In the genomic region with DNA sequence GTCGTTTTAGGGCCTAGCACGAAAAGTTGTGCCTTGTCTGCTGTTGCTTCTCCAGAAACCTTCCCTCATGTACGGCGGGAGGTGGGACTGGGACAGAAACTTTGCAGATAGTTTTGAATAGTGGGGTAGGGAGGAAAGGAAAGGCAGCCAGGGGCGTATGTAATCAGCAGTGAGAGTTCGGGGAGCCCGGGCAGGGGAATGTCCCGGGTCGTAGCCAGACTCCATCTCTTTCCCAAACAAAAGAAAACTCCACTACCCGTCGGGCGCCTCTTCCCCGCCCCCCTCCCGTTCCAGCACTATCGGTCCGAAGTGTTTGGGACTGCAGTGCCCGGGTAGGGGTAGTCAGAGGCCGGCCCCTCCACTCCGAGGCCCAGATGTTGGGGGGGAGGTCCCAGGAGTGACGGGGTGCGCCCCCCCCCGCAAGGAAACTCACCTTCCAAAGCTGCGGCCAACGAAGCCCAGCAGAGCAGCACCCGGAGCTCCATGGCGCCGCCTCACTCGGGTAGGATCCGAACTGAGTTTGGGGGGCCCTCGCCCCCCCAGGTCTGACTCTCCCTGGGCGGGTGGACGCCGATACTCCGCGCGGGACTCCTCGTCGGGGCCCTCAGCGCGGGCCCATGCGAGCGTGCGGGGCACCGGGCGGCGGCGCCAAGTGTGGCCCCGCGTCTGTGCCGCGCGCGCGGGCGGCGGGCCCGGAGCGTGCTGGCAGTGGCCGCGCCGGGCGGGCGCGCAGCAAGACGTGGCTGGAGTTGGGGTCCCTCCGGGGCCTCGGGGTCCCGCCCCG, we compare ENCODE assay signal across 8 cellular contexts. TPM values are rescaled to one million over a fixed set of nuclear protein-coding genes. Genes with fewer than 3 reads are reported as not detected.
DNase-seq lines count a peak whose midpoint lies in the region; ATAC-seq and TF ChIP-seq lines count a peak whose summit lies in the region.

No MANE protein-coding gene starts in this region.

- peak overlapping the region; percentile 99 for H3K23ac ChIP-seq in IMR-90 (ENCODE audit: low read depth, low read length)

- peak overlapping the region; percentile 70; the same call in 1 of the 2 replicates for H2AK5ac ChIP-seq in IMR-90 (ENCODE audit: low read depth, low read length)

- H4K91ac ChIP-seq in IMR-90 (ENCODE audit: insufficient read depth, low read depth, low read length) = peak overlapping the region; percentile 34; the same call in 1 of the 2 replicates

- peaks cover 30% of the 10 kb centered on the region for H4K20me1 ChIP-seq in IMR-90 (ENCODE audit: insufficient read depth, low read length)

- WGBS in IMR-90 (ENCODE audit: extremely low coverage in 2 of 2, insufficient read length in 1 of 2), 2 experiments = 1% methylated on average over 19 of the region's 69 CpGs; no CpG with 5 or more reads in 1 of the 2 experiments
- 0 to 1% methylated on average over 39 to 50 of the region's 69 CpGs for whole genome bisulfite sequencing in mesodermal cell (ENCODE audit: insufficient coverage in 2 of 2), 2 experiments

- peak overlapping the region; percentile 40 for H2BK5ac ChIP-seq in IMR-90 (ENCODE audit: low read depth, low read length, poor library complexity, severe bottlenecking)

- no peak for TF ChIP-seq CTCF in IMR-90 (conservative IDR thresholded peaks at IDR 0.05; ENCODE audit: low read depth, low read length)
- TF ChIP-seq CTCF in colonic mucosa (IDR thresholded peaks at IDR 0.05) = no peak

- ATAC-seq in IMR-90 (ENCODE audit: low read depth) = peak; percentile 27
- no peak for ATAC-seq in GM19467 (IDR thresholded peaks at IDR 0.05; ENCODE audit: unreplicated experiment)
- ATAC-seq in GM18858 (IDR thresholded peaks at IDR 0.05; ENCODE audit: unreplicated experiment) = no peak

- no peak overlapping the region for H2BK15ac ChIP-seq in IMR-90 (ENCODE audit: low read depth, low read length)

- H3K4me1 ChIP-seq in IMR-90 (ENCODE audit: control insufficient read depth, insufficient read depth, low read length) (peaks cover 9% of the 10 kb centered on the region), colonic mucosa (no peaks in the 10 kb centered on the region), mesodermal cell (ENCODE audit: control insufficient read depth, insufficient read depth, low read length, poor library complexity, severe bottlenecking) (peaks cover 13% of the 10 kb centered on the region)

- H2AFZ ChIP-seq in IMR-90 (replicated peaks; ENCODE audit: low read length, poor library complexity) = peak overlapping the region; percentile 99

- peak overlapping the region; percentile 97 for H3K4me2 ChIP-seq in IMR-90 (ENCODE audit: low read depth, low read length)

- CTCF ChIA-PET in IMR-90 (lab: Yijun Ruan, JAX) = interaction anchor here (0.5 to 2.0 kb wide), 7 partner anchors 21 to 285 kb away, joined by 3 to 6 read pairs (median 4); partner anchors contain the start of gene POP7

- in situ Hi-C loops in ACHN (cut with HindIII; ENCODE audit: low pct_ligation_motif_present, low pct_unique_long_range_greater_than_20kb, low sequenced_read_pairs) (loop anchor here (25.0 kb wide), 1 partner anchor 114 kb away; the partner anchor contains the start of genes EPO and POP7), IMR-90 (cut with MboI; ENCODE audit: low sequenced_read_pairs) (loop anchor here (10.0 kb wide), 1 partner anchor 122 kb away; the partner anchor contains the start of gene POP7)

- H3K79me1 ChIP-seq in IMR-90 (ENCODE audit: low read depth in 1 of 2, low read length in 2 of 2) = peaks cover 7 to 45% of the 10 kb centered on the region in 2 experiments; a peak in 3 of 4 replicates

- dilution Hi-C loops in IMR-90 (cut with HindIII; ENCODE audit: low sequenced_read_pairs, unreplicated experiment) = no loop called here

- POLR2A ChIA-PET in IMR-90 (lab: Charles Lee; ENCODE audit: unreplicated experiment) = interaction anchor here (0.6 to 0.7 kb wide), 3 partner anchors 83 to 649 kb away, joined by 3 to 7 read pairs (median 7); partner anchors contain the start of gene GPC2

- H3K9me1 ChIP-seq in IMR-90 (ENCODE audit: insufficient read depth, low read length) = no peaks in the 10 kb centered on the region

- H3K27ac ChIP-seq in IMR-90 (ENCODE audit: insufficient read depth, low read length) = peak overlapping the region; percentile 58
- peak overlapping the region; percentile 60 for H3K27ac ChIP-seq in colonic mucosa
- peak overlapping the region; percentile 91 for H3K27ac ChIP-seq in mesodermal cell (ENCODE audit: low read depth, low read length, severe bottlenecking)

- intact Hi-C loops in IMR-90 (cut with micrococcal nuclease) (loop anchor here (1.0 kb wide), 1 partner anchor 121 kb away; no protein-coding TSS in a partner anchor), colonic mucosa (cut with DNase I) (no loop called here)

- TSS peak; percentile 84 for BruUV-seq in IMR-90 (replicated peaks; lab: Mats Ljungman, UMichigan)

- TF ChIP-seq POLR2A in IMR-90 (IDR thresholded peaks at IDR 0.05; ENCODE audit: low read depth, low read length) = no peak

- H3K27me3 ChIP-seq in IMR-90 (ENCODE audit: control insufficient read depth, insufficient read depth, low read length) = no peaks in the 10 kb centered on the region
- H3K27me3 ChIP-seq in colonic mucosa = no peaks in the 10 kb centered on the region

- no peak for TF ChIP-seq RAD21 in IMR-90 (IDR thresholded peaks at IDR 0.05; ENCODE audit: low read length)

- H3K4me3 ChIP-seq in IMR-90 (ENCODE audit: insufficient read depth, low read depth, low read length) = peak overlapping the region; percentile 83
- H3K4me3 ChIP-seq in colonic mucosa = peak overlapping the region; percentile 58
- H3K4me3 ChIP-seq in mesodermal cell (ENCODE audit: extremely low read depth, insufficient read depth, low read length, poor library complexity, severe bottlenecking) = peak overlapping the region; percentile 96

- H2AK9ac ChIP-seq in IMR-90 (replicated peaks; ENCODE audit: low read depth, low read length, poor library complexity) = peak overlapping the region; percentile 98

- peak overlapping the region; percentile 62 for H3K56ac ChIP-seq in IMR-90 (ENCODE audit: extremely low read depth, insufficient read depth, low read length)

- peak overlapping the region; percentile 89 for H3K14ac ChIP-seq in IMR-90 (replicated peaks; ENCODE audit: low read depth, low read length)

- H2BK120ac ChIP-seq in IMR-90 (ENCODE audit: low read depth, low read length) = peak overlapping the region; percentile 13; the same call in 1 of the 2 replicates

- H3K18ac ChIP-seq in IMR-90 (ENCODE audit: low read depth, low read length) = no peak overlapping the region; the same call in 1 of the 2 replicates

- peak overlapping the region; percentile 69 for H3K4ac ChIP-seq in IMR-90 (ENCODE audit: low read depth, low read length)

- H4K8ac ChIP-seq in IMR-90 (ENCODE audit: low read depth in 2 of 2, low read length in 2 of 2) = peak overlapping the region; percentile 21 to 23; a peak in 1 of 4 replicates

- H4K5ac ChIP-seq in IMR-90 (ENCODE audit: low read depth, low read length) = peak overlapping the region; percentile 25

- DNase-seq in ACHN (peak; percentile 15), IMR-90 (no peak), colonic mucosa (no peak), SKM-1 (lab: John Stamatoyannopoulos, UW; ENCODE audit: unreplicated experiment) (no peak)
- DNase-seq in activated CD4-positive, alpha-beta T cell treated with anti-CD3 and anti-CD28 coated beads, Interleukin-2, amount 50 U/mL, for 4 hours = no peak

- H3K9me3 ChIP-seq in IMR-90 (ENCODE audit: control insufficient read depth, insufficient read depth, low read length) (no peaks in the 10 kb centered on the region), colonic mucosa (no peaks in the 10 kb centered on the region), mesodermal cell (ENCODE audit: control insufficient read depth, low read length) (no peaks in the 10 kb centered on the region)

- H3K36me3 ChIP-seq in IMR-90 (ENCODE audit: control insufficient read depth, insufficient read depth, low read length) (peaks cover 21% of the 10 kb centered on the region), colonic mucosa (no peaks in the 10 kb centered on the region), mesodermal cell (ENCODE audit: control insufficient read depth, insufficient read depth, low read length) (peaks cover 41% of the 10 kb centered on the region)

- no peak overlapping the region for H2BK20ac ChIP-seq in IMR-90 (ENCODE audit: low read depth, low read length)

- H3K9ac ChIP-seq in IMR-90 (ENCODE audit: low read depth, low read length) (peak overlapping the region; percentile 72), colonic mucosa (ENCODE audit: low read depth in 2 of 2, low read length in 2 of 2) (peak overlapping the region; percentile 64 to 80)

TF ChIP-seq in IMR-90, 13 proteins besides CTCF, POLR2A, EP300 and RAD21:
- TF ChIP-seq MXI1 (IDR thresholded peaks at IDR 0.05; ENCODE audit: borderline replicate concordance, low read depth, low read length) = no peak
- TF ChIP-seq NFE2L2 (IDR thresholded peaks at IDR 0.05; ENCODE audit: low read depth, low read length) = no peak
- TF ChIP-seq BHLHE40 (IDR thresholded peaks at IDR 0.05; ENCODE audit: low read depth, low read length) = no peak

RNA-seq across cellular contexts. Expression of gene EPHB4, which starts 0.6 kb away (rescaled TPM):
- total RNA-seq in IMR-90 (2012; rRNA removed) = 35.0 and 36.4 TPM in 2 replicates
- 34.5 and 35.0 TPM in 2 replicates for polyA plus RNA-seq in IMR-90 (2012; rRNA removed)
- polyA plus RNA-seq in IMR-90 (2012; cell fraction: cytosol; rRNA removed) = 21.0 and 41.2 TPM in 2 replicates
- polyA plus RNA-seq in IMR-90 (2012; cell fraction: nucleus; rRNA removed; ENCODE audit: low replicate concordance) = 49.9 and 59.2 TPM in 2 replicates
- 10 to 100 TPM; 43.1 to 75.9 TPM for total RNA-seq in colonic mucosa
- 80.4 TPM for polyA plus RNA-seq in mesodermal cell (2013, experiment 1 of 2)
- 63.6 TPM for polyA plus RNA-seq in mesodermal cell (2013, experiment 2 of 2)

RNA-seq across cellular contexts. Expression of gene SLC12A9, which starts 25.8 kb away (rescaled TPM):
- 3.3 and 4.5 TPM in 2 replicates for total RNA-seq in IMR-90 (2012; rRNA removed)
- 16.2 and 17.7 TPM in 2 replicates for polyA plus RNA-seq in IMR-90 (2012; rRNA removed)
- polyA plus RNA-seq in IMR-90 (2012; cell fraction: cytosol; rRNA removed) = 11.9 and 20.8 TPM in 2 replicates
- polyA plus RNA-seq in IMR-90 (2012; cell fraction: nucleus; rRNA removed; ENCODE audit: low replicate concordance) = 49.4 and 99.1 TPM in 2 replicates
- total RNA-seq in colonic mucosa = 10 to 100 TPM; 24.1 to 35.9 TPM
- polyA plus RNA-seq in mesodermal cell (2013, experiment 1 of 2) = 16.4 TPM
- 14.7 TPM for polyA plus RNA-seq in mesodermal cell (2013, experiment 2 of 2)

RNA-seq across cellular contexts. Expression of gene TRIP6, which starts 40.4 kb away (rescaled TPM):
- total RNA-seq in IMR-90 (2012; rRNA removed) (36.4 and 39.2 TPM in 2 replicates), colonic mucosa (10 to 100 TPM; 34.8 to 40.2 TPM)
- polyA plus RNA-seq in IMR-90 (2012; rRNA removed) = 72.3 and 89.0 TPM in 2 replicates
- polyA plus RNA-seq in IMR-90 (2012; cell fraction: cytosol; rRNA removed) = 76.7 and 146 TPM in 2 replicates
- 158 and 235 TPM in 2 replicates for polyA plus RNA-seq in IMR-90 (2012; cell fraction: nucleus; rRNA removed; ENCODE audit: low replicate concordance)
- polyA plus RNA-seq in mesodermal cell (2013, experiment 1 of 2) = 86.0 TPM
- polyA plus RNA-seq in mesodermal cell (2013, experiment 2 of 2) = 68.8 TPM

RNA-seq across cellular contexts. Expression of gene SRRT, which starts 48.2 kb away (rescaled TPM):
- total RNA-seq in IMR-90 (2012; rRNA removed) (41.4 and 45.3 TPM in 2 replicates), colonic mucosa (100 to 1,000 TPM; 114 to 204 TPM)
- 89.5 and 93.5 TPM in 2 replicates for polyA plus RNA-seq in IMR-90 (2012; rRNA removed)
- 44.1 and 48.9 TPM in 2 replicates for polyA plus RNA-seq in IMR-90 (2012; cell fraction: cytosol; rRNA removed)
- polyA plus RNA-seq in IMR-90 (2012; cell fraction: nucleus; rRNA removed; ENCODE audit: low replicate concordance) = 362 and 444 TPM in 2 replicates
- 89.6 TPM for polyA plus RNA-seq in mesodermal cell (2013, experiment 1 of 2)
- 82.7 TPM for polyA plus RNA-seq in mesodermal cell (2013, experiment 2 of 2)
